In genomic region chr9:134996591-134997530, GRCh38 we compare ENCODE assay signal across 25 cellular contexts.
DNase-seq lines count a peak whose midpoint lies in the region; ATAC-seq and TF ChIP-seq lines count a peak whose summit lies in the region.
"Had no signal": no experiment of that assay in that cellular context is flagged by ENCODE, and none has a peak within 500 bp of the region (broad histone marks: within the 10 kb centered on the region; RNA-seq: fewer than 3 reads in every experiment).

No MANE protein-coding gene starts in this region.

- H3K4me3 Mint-ChIP-seq in neural crest cell, result no peak overlapping the region
- H3K4me3 Mint-ChIP-seq: CD4-positive, alpha-beta memory T cell had no signal

- no peak overlapping the region for H3K27ac ChIP-seq in aorta (ENCODE audit: low read depth in 1 of 2, low read length in 2 of 2)
- H3K27ac ChIP-seq: BLaER1, PC-9 had no signal

- H3K9me3 Mint-ChIP-seq in neural crest cell, result peaks cover 11% of the 10 kb centered on the region

- DNase-seq in cardiac septum (ENCODE audit: low spot score) (peak; percentile 47), left cardiac atrium (no peak), neural crest cell (ENCODE audit: low read depth, low spot score) (no peak), sciatic nerve (ENCODE audit: low spot score) (peak; percentile 48), aorta (peak; percentile 21 to 49), NCI-H526 (lab: John Stamatoyannopoulos, UW) (no peak)
- DNase-seq in stimulated activated CD4-positive, alpha-beta T cell treated with anti-CD3 and anti-CD28 coated beads, Interleukin-4, amount 100 ng/mL, for 24 hours, result no peak
- no peak for DNase-seq in stimulated activated naive CD8-positive, alpha-beta T cell treated with anti-CD3 and anti-CD28 coated beads, Interleukin-15, Interleukin-2, amounts not matched to agents 100 U/mL and 50 U/mL, for 24 hours
- DNase-seq: CD4-positive, alpha-beta memory T cell; COR-L47; DMS53; HCEC 1CT; Kasumi-1; NCI-H1092 treated with DMSO at 0.1 percent for 48 hours; NCI-H1436; NCI-H187; NCI-H2081 treated with DMSO at 0.1 percent for 48 hours; NCI-H2171 treated with DMSO at 0.1 percent for 48 hours; NCI-H345; NCI-H510A treated with DMSO at 0.1 percent for 48 hours; NCI-H774; PC-9; SHP77 had no signal

- H3K36me3 Mint-ChIP-seq in neural crest cell (ENCODE audit: low read depth), result no peaks in the 10 kb centered on the region
- H3K36me3 Mint-ChIP-seq: CD4-positive, alpha-beta memory T cell had no signal

- H3K4me1 ChIP-seq in aorta (ENCODE audit: control insufficient read depth in 1 of 2, insufficient read depth in 2 of 2, low read length in 2 of 2), result no peaks in the 10 kb centered on the region
- H3K4me1 ChIP-seq: BLaER1 had no signal

- no peaks in the 10 kb centered on the region for H3K27me3 ChIP-seq in aorta (ENCODE audit: control insufficient read depth in 1 of 2, insufficient read depth in 2 of 2, low read length in 1 of 2)
- H3K27me3 ChIP-seq: BLaER1 had no signal

- H3K27me3 Mint-ChIP-seq in neural crest cell (ENCODE audit: low read depth), result no peaks in the 10 kb centered on the region

- no peak overlapping the region for H3K4me3 ChIP-seq in aorta (ENCODE audit: low read length in 2 of 2)
- H3K4me3 ChIP-seq: BLaER1, K562, PC-9 had no signal

- intact Hi-C loops in cardiac septum (cut with DNase I) (no loop called here), left cardiac atrium (cut with DNase I) (no loop called here), sciatic nerve (cut with DNase I) (no loop called here), aorta (cut with DNase I) (no loop called here)

- no peaks in the 10 kb centered on the region for H3K36me3 ChIP-seq in aorta (ENCODE audit: control insufficient read depth in 1 of 2, insufficient read depth in 2 of 2, low read length in 1 of 2)
- H3K36me3 ChIP-seq: BLaER1 had no signal

- peaks cover 4% of the 10 kb centered on the region for H3K9me3 ChIP-seq in aorta (ENCODE audit: control insufficient read depth, low read length)

- no peak for ATAC-seq in left cardiac atrium
- no peak for ATAC-seq in sciatic nerve
- ATAC-seq in aorta (ENCODE audit: low FRiP score), result no peak
- no peak for ATAC-seq in stimulated activated naive CD8-positive, alpha-beta T cell treated with anti-CD3 and anti-CD28 coated beads, Interleukin-15, Interleukin-2, amounts not matched to agents 100 U/mL and 50 U/mL, for 24 hours
- ATAC-seq: K562 had no signal

- TF ChIP-seq CTCF in neural crest cell (conservative IDR thresholded peaks at IDR 0.05), result no peak

- 81 to 85% methylated on average over 24 of the region's 24 CpGs for WGBS in aorta, 2 donors

- peak overlapping the region; percentile 62 for H3K27ac Mint-ChIP-seq in neural crest cell (ENCODE audit: unreplicated experiment)
- H3K27ac Mint-ChIP-seq: CD4-positive, alpha-beta memory T cell had no signal

- H3K4me1 Mint-ChIP-seq in neural crest cell, result no peaks in the 10 kb centered on the region
- H3K4me1 Mint-ChIP-seq: CD4-positive, alpha-beta memory T cell had no signal

Comparison
In these comparisons a context has a peak if more than half of its experiments do, and no peak if none do; other contexts are left out.
1. DNase-seq: peak in cardiac septum (single experiment), sciatic nerve (single experiment) and aorta (2 of 2); none in left cardiac atrium (single experiment), neural crest cell (single experiment), stimulated activated CD4-positive, alpha-beta T cell treated with anti-CD3 and anti-CD28 coated beads, Interleukin-4, amount 100 ng/mL, for 24 hours (single experiment), NCI-H526 (0 of 2) and stimulated activated naive CD8-positive, alpha-beta T cell treated with anti-CD3 and anti-CD28 coated beads, Interleukin-15, Interleukin-2, amounts not matched to agents 100 U/mL and 50 U/mL, for 24 hours (single experiment).